9 cellular contexts compared by ENCODE assay signal in genomic region chr22:44550666-44551491, GRCh38. TPM values are rescaled to one million over a fixed set of nuclear protein-coding genes. Genes with fewer than 3 reads are reported as not detected.
DNase-seq lines count a peak whose midpoint lies in the region; ATAC-seq and TF ChIP-seq lines count a peak whose summit lies in the region.
"Had no signal": no experiment of that assay in that cellular context is flagged by ENCODE, and none has a peak within 500 bp of the region (broad histone marks: within the 10 kb centered on the region; RNA-seq: fewer than 3 reads in every experiment).

No MANE protein-coding gene starts in this region.

- peak overlapping the region; percentile 66 for H3K4me2 ChIP-seq in fibroblast of lung (ENCODE audit: extremely low read depth, insufficient read depth, low read length)

- CTCF ChIA-PET in HEK293T (lab: Yijun Ruan, JAX) = interaction anchor here (0.6 kb wide), 1 partner anchor 542 kb away, joined by 4 read pairs; no protein-coding TSS in a partner anchor

- no peaks in the 10 kb centered on the region for H3K36me3 ChIP-seq in fibroblast of lung (ENCODE audit: control insufficient read depth, insufficient read depth, low read length)

- H3K4me3 ChIP-seq in fibroblast of lung (replicated peaks in 1 of 4; ENCODE audit: control extremely low read depth in 1 of 4, insufficient read depth in 1 of 4, low read depth in 3 of 4, low read length in 4 of 4) = peak overlapping the region; percentile 17 to 56 (median 44)

- H3K4me1 ChIP-seq in fibroblast of lung (ENCODE audit: control insufficient read depth, extremely low read depth, insufficient read depth, low read length) = peaks cover 6% of the 10 kb centered on the region

- H3K27ac ChIP-seq in fibroblast of lung (ENCODE audit: insufficient read depth, low read length) = peak overlapping the region; percentile 89
- H3K27ac ChIP-seq in substantia nigra (ENCODE audit: low read depth, low read length, poor library complexity, severe bottlenecking) = no peak overlapping the region
- H3K27ac ChIP-seq: 22Rv1 had no signal

- H3K9me3 ChIP-seq in fibroblast of lung (ENCODE audit: control insufficient read depth, insufficient read depth, low read depth, low read length) = no peaks in the 10 kb centered on the region

- peak; percentile 25 for DNase-seq in DMS 273 (lab: John Stamatoyannopoulos, UW; ENCODE audit: unreplicated experiment)
- no peak for DNase-seq in DMS 273 treated with DMSO at 0.1 percent for 48 hours (lab: John Stamatoyannopoulos, UW)
- peak; percentile 75 for DNase-seq in RPMI8226
- peak; percentile 91 to 96 for DNase-seq in fibroblast of lung (ENCODE audit: low read depth in 2 of 2)
- peak; percentile 67 for DNase-seq in sciatic nerve (ENCODE audit: low spot score)
- DNase-seq in HEK293T (ENCODE audit: extremely low spot score) = no peak
- DNase-seq in effector CD8-positive, alpha-beta T cell (lab: John Stamatoyannopoulos, UW) = no peak
- no peak for DNase-seq in substantia nigra (lab: John Stamatoyannopoulos, UW)

- peak overlapping the region; percentile 51 for H3K9ac ChIP-seq in fibroblast of lung (ENCODE audit: insufficient read depth, low read length)

- no peaks in the 10 kb centered on the region for H4K20me1 ChIP-seq in fibroblast of lung (ENCODE audit: control insufficient read depth, extremely low read depth, insufficient read depth, low read length)

- H2AFZ ChIP-seq in fibroblast of lung (ENCODE audit: low read length) = peak overlapping the region; percentile 28

- TF ChIP-seq CTCF in fibroblast of lung (conservative IDR thresholded peaks at IDR 0.05 in 1 of 2, IDR thresholded peaks at IDR 0.05 in 1 of 2; ENCODE audit: low read depth in 1 of 2, low read length in 2 of 2) = no peak

- ATAC-seq in sciatic nerve = peak; percentile 94

- no peaks in the 10 kb centered on the region for H3K79me2 ChIP-seq in fibroblast of lung (ENCODE audit: control insufficient read depth, insufficient read depth, low read length)

- no peaks in the 10 kb centered on the region for H3K27me3 ChIP-seq in fibroblast of lung (ENCODE audit: control insufficient read depth, insufficient read depth, low read length)

- POLR2A ChIA-PET in HEK293T (lab: Yijun Ruan, JAX) = no interaction called here

- intact Hi-C loops in sciatic nerve (cut with DNase I) = no loop called here

TF ChIP-seq in HEK293T, 16 proteins besides CTCF, POLR2A, EP300 and RAD21:
- TF ChIP-seq ARNT (IDR thresholded peaks at IDR 0.05) (no peak), ZNF384 (IDR thresholded peaks at IDR 0.05) (no peak), FOXK2 (IDR thresholded peaks at IDR 0.05) (no peak), LEF1 (IDR thresholded peaks at IDR 0.05; ENCODE audit: borderline replicate concordance) (no peak), NFRKB (IDR thresholded peaks at IDR 0.05) (no peak), PKNOX1 (IDR thresholded peaks at IDR 0.05) (no peak), SP1 (IDR thresholded peaks at IDR 0.05) (no peak), TARDBP (IDR thresholded peaks at IDR 0.05) (no peak), SUZ12 (IDR thresholded peaks at IDR 0.05) (no peak), HDGF (IDR thresholded peaks at IDR 0.05; ENCODE audit: borderline replicate concordance) (no peak), FOXM1 (IDR thresholded peaks at IDR 0.05; ENCODE audit: borderline replicate concordance) (no peak), CTBP1 (IDR thresholded peaks at IDR 0.05; ENCODE audit: borderline replicate concordance) (no peak), ELF4 (IDR thresholded peaks at IDR 0.05) (no peak), L3MBTL2 (conservative IDR thresholded peaks at IDR 0.05) (no peak)
TF ChIP-seq in HEK293T: peak in this region for 0.

RNA-seq across cellular contexts. Expression of gene RTL6, which starts 52.8 kb away (rescaled TPM):
- total RNA-seq in fibroblast of lung = 16.9 and 17.7 TPM in 2 replicates
- 17.1 and 17.4 TPM in 2 replicates for polyA plus RNA-seq in fibroblast of lung
- polyA plus RNA-seq in fibroblast of lung (2012) = 18.0 and 18.5 TPM in 2 replicates
- polyA minus RNA-seq in fibroblast of lung (ENCODE audit: low replicate concordance) = 57.8 and 62.6 TPM in 2 replicates
- 21.1 TPM for total RNA-seq in sciatic nerve

Comparison
In these comparisons a context has a peak if more than half of its experiments do, and no peak if none do; other contexts are left out.
1. DNase-seq: peak in DMS 273 (single experiment), RPMI8226 (single experiment), fibroblast of lung (2 of 2) and sciatic nerve (single experiment); none in DMS 273 treated with DMSO at 0.1 percent for 48 hours (single experiment), HEK293T (single experiment), effector CD8-positive, alpha-beta T cell (single experiment) and substantia nigra (0 of 49).